In genomic region chrX:16869393-16870094, GRCh38 we compare ENCODE assay signal across 8 cellular contexts. TPM values are rescaled to one million over a fixed set of nuclear protein-coding genes. Genes with fewer than 3 reads are reported as not detected.
DNase-seq lines count a peak whose midpoint lies in the region; ATAC-seq and TF ChIP-seq lines count a peak whose summit lies in the region.

No MANE protein-coding gene starts in this region.

- H3K27me3 Mint-ChIP-seq in glutamatergic neuron (ENCODE audit: unreplicated experiment): peaks cover 5% of the 10 kb centered on the region
- no peaks in the 10 kb centered on the region for H3K27me3 Mint-ChIP-seq in progenitor cell of endocrine pancreas

- peak overlapping the region; percentile 98 for H3K9ac ChIP-seq in NT2/D1 (ENCODE audit: insufficient read length, low read depth)

- H3K9me3 Mint-ChIP-seq in glutamatergic neuron (ENCODE audit: unreplicated experiment): peaks cover 4% of the 10 kb centered on the region
- no peaks in the 10 kb centered on the region for H3K9me3 Mint-ChIP-seq in progenitor cell of endocrine pancreas (ENCODE audit: low read depth)

- H3K4me3 ChIP-seq in NT2/D1 (ENCODE audit: insufficient read length, low read depth): peak overlapping the region; percentile 88

- H3K4me3 Mint-ChIP-seq in glutamatergic neuron (ENCODE audit: unreplicated experiment): peak overlapping the region; percentile 95
- peak overlapping the region; percentile 99 for H3K4me3 Mint-ChIP-seq in progenitor cell of endocrine pancreas (ENCODE audit: low read depth)

- DNase-seq in AG20443 (ENCODE audit: low spot score) (peak; percentile 49), NT2/D1 (ENCODE audit: low read depth, low spot score) (peak; percentile 2), glutamatergic neuron (peak; percentile 54), progenitor cell of endocrine pancreas (ENCODE audit: low spot score, unreplicated experiment) (peak; percentile 45), Ammon's horn (ENCODE audit: low spot score) (no peak)
- peak; percentile 56 for DNase-seq in activated naive CD4-positive, alpha-beta T cell treated with Interleukin-2 at 50 U/mL for 16 hours

- H3K27ac Mint-ChIP-seq in glutamatergic neuron (ENCODE audit: unreplicated experiment) (peak overlapping the region; percentile 91), progenitor cell of endocrine pancreas (peak overlapping the region; percentile 100)

- H3K9me3 ChIP-seq in NT2/D1 (ENCODE audit: insufficient read depth, low read length): no peaks in the 10 kb centered on the region

- no peak for TF ChIP-seq CTCF in glutamatergic neuron (IDR thresholded peaks at IDR 0.05; ENCODE audit: partially characterized antibody, unreplicated experiment)
- TF ChIP-seq CTCF in progenitor cell of endocrine pancreas (IDR thresholded peaks at IDR 0.05; ENCODE audit: unreplicated experiment): no peak

- H3K27me3 ChIP-seq in NT2/D1 (ENCODE audit: insufficient read depth, insufficient read length): peaks cover 13% of the 10 kb centered on the region

- H3K4me1 ChIP-seq in NT2/D1 (ENCODE audit: insufficient read depth, insufficient read length): no peaks in the 10 kb centered on the region

- peaks cover 24% of the 10 kb centered on the region for H3K36me3 ChIP-seq in NT2/D1 (ENCODE audit: insufficient read depth, insufficient read length, low read length)

- peaks cover 6% of the 10 kb centered on the region for H3K4me1 Mint-ChIP-seq in glutamatergic neuron (ENCODE audit: low read depth, unreplicated experiment)
- peaks cover 41% of the 10 kb centered on the region for H3K4me1 Mint-ChIP-seq in progenitor cell of endocrine pancreas (ENCODE audit: low read depth)

- no peaks in the 10 kb centered on the region for H3K36me3 Mint-ChIP-seq in glutamatergic neuron (ENCODE audit: unreplicated experiment)
- peaks cover 7% of the 10 kb centered on the region for H3K36me3 Mint-ChIP-seq in progenitor cell of endocrine pancreas (ENCODE audit: insufficient read depth)

- ATAC-seq in GM18909 (IDR thresholded peaks at IDR 0.05; ENCODE audit: poor library complexity, unreplicated experiment) (peak; percentile 39), HG03135 (IDR thresholded peaks at IDR 0.05; ENCODE audit: unreplicated experiment) (peak; percentile 47)

RNA-seq across cellular contexts. Expression of gene RBBP7, which starts 0.6 kb away (rescaled TPM):
- total RNA-seq in glutamatergic neuron (ENCODE audit: unreplicated experiment) (79.2 TPM), progenitor cell of endocrine pancreas (234 and 235 TPM in 2 replicates)
